Comparison of ENCODE assay signal across 6 cellular contexts in the genomic region with DNA sequence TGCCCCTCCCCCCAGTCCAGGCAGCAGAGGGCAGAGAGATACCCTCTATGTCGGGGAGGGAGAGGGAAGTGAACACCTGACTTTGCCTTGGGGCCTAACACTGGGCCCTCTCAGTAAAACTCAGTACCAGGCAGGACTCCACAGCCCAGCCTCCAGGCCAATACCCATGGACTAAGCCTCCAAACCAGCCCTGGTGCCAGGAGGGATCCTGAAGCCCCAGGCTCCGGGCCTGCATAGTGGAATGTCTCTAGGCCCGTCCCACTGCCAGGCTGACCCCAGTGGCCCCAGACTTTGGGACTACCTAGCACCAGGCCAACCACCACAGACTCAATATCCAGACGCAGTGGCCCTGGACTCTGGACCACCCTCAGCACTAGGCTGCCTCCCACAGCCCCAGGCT. TPM values are rescaled to one million over a fixed set of nuclear protein-coding genes. Genes with fewer than 3 reads are reported as not detected.
"Had no signal": no experiment of that assay in that cellular context is flagged by ENCODE, and none has a peak within 500 bp of the region (broad histone marks: within the 10 kb centered on the region; RNA-seq: fewer than 3 reads in every experiment).

No MANE protein-coding gene starts in this region.

- H2AFZ ChIP-seq: GM23248 had no signal

- H3K27ac ChIP-seq: GM23248 had no signal

- H3K9ac ChIP-seq: GM23248 had no signal

- DNase-seq: GM23248, GOT3, H7, HCEC 1CT had no signal

- H3K4me3 ChIP-seq: GM23248 had no signal

- FAIRE-seq: HTR-8/SVneo had no signal

RNA-seq across cellular contexts. Expression of gene CRYGS, which starts 46.6 kb away (rescaled TPM):
- polyA plus RNA-seq: IgD-negative memory B cell had no signal
